10 cellular contexts compared by ENCODE assay signal in genomic region chr14:20472566-20473206, GRCh38. TPM values are rescaled to one million over a fixed set of nuclear protein-coding genes. Genes with fewer than 3 reads are reported as not detected.
A peak's percentile ranks its signal among the peaks of the same experiment; 100 is the strongest.
DNase-seq lines count a peak whose midpoint lies in the region; ATAC-seq and TF ChIP-seq lines count a peak whose summit lies in the region.
"Had no signal": no experiment of that assay in that cellular context is flagged by ENCODE, and none has a peak within 500 bp of the region (broad histone marks: within the 10 kb centered on the region; RNA-seq: fewer than 3 reads in every experiment).

No MANE protein-coding gene starts in this region.

- no peaks in the 10 kb centered on the region for H3K27me3 Mint-ChIP-seq in CD4-positive, alpha-beta T cell
- no peaks in the 10 kb centered on the region for H3K27me3 Mint-ChIP-seq in T-cell

- H3K9me3 ChIP-seq in CD4-positive, alpha-beta T cell (ENCODE audit: control insufficient read depth, low read length) = no peaks in the 10 kb centered on the region

- CTCF ChIA-PET in CD4-positive, alpha-beta T cell (lab: Charles Lee) = no interaction called here
- CTCF ChIA-PET in T-cell (lab: Charles Lee) = interaction anchor here in 1 of 2 donors (1.3 kb wide), 2 partner anchors 11 kb away, joined by 4 read pairs; partner anchors contain the start of gene PIP4P1

- H3K9me3 Mint-ChIP-seq in CD4-positive, alpha-beta T cell = no peaks in the 10 kb centered on the region
- no peaks in the 10 kb centered on the region for H3K9me3 Mint-ChIP-seq in T-cell

- peaks cover 83% of the 10 kb centered on the region for H3K4me1 Mint-ChIP-seq in CD4-positive, alpha-beta T cell (ENCODE audit: low read depth)
- peaks cover 75 to 83% (median 80%) of the 10 kb centered on the region in 3 donors for H3K4me1 Mint-ChIP-seq in T-cell

- peak overlapping the region; percentile 92 for H3K27ac Mint-ChIP-seq in CD4-positive, alpha-beta T cell
- H3K27ac Mint-ChIP-seq in T-cell = peak overlapping the region; percentile 87 to 88

- H3K36me3 Mint-ChIP-seq in CD4-positive, alpha-beta T cell (ENCODE audit: low read depth) = peaks cover 76% of the 10 kb centered on the region
- peaks cover 63% of the 10 kb centered on the region for H3K36me3 Mint-ChIP-seq in T-cell

- POLR2A ChIA-PET in CD4-positive, alpha-beta T cell (lab: Charles Lee) = interaction anchor here (1.2 to 4.8 kb wide), 3 partner anchors 12 to 17 kb away, joined by 4 to 43 read pairs (median 9); partner anchors contain the start of genes APEX1 and PIP4P1
- POLR2A ChIA-PET in T-cell (lab: Charles Lee) = interaction anchor here in 1 of 2 donors (0.9 to 1.0 kb wide), 2 partner anchors 10 to 18 kb away, joined by 4 read pairs; partner anchors contain the start of genes APEX1 and OSGEP

- no peaks in the 10 kb centered on the region for H3K27me3 ChIP-seq in CD4-positive, alpha-beta T cell (ENCODE audit: control insufficient read depth, insufficient read depth, low read length)

- TF ChIP-seq CTCF in CD4-positive, alpha-beta T cell (IDR thresholded peaks at IDR 0.05) = no peak

- no peak overlapping the region for H3K27ac ChIP-seq in CD4-positive, alpha-beta T cell (ENCODE audit: low read depth, low read length)

- ATAC-seq in CD4-positive, alpha-beta T cell (ENCODE audit: poor library complexity) = no peak
- ATAC-seq in T-cell (replicated peaks in 1 of 4) (no peak), left lobe of liver (peak; percentile 50)
- ATAC-seq: PC-3 had no signal

- intact Hi-C loops in CD4-positive, alpha-beta T cell (cut with DNase I, micrococcal nuclease) = no loop called here

- peak overlapping the region; percentile 76 for H3K4me3 Mint-ChIP-seq in CD4-positive, alpha-beta T cell
- H3K4me3 Mint-ChIP-seq in T-cell = peak overlapping the region; percentile 62 to 77 (median 73)

- DNase-seq in CD4-positive, alpha-beta T cell = no peak
- DNase-seq in T-cell = no peak
- DNase-seq in left lobe of liver (ENCODE audit: low spot score) = peak; percentile 60
- DNase-seq in stimulated activated CD8-positive, alpha-beta memory T cell treated with anti-CD3 and anti-CD28 coated beads, Interleukin-4, amount 100 ng/mL, for 48 hours = no peak
- DNase-seq in activated CD4-positive, CD25-positive, alpha-beta regulatory T cell (lab: John Stamatoyannopoulos, UW) = no peak
- DNase-seq in NK-92 (lab: John Stamatoyannopoulos, UW; ENCODE audit: unreplicated experiment) = no peak
- DNase-seq: hippocampal formation, mammary epithelial cell, PC-3, posterior cingulate gyrus had no signal

RNA-seq across cellular contexts. Expression of gene PNP, which starts 3.5 kb away (rescaled TPM):
- total RNA-seq in CD4-positive, alpha-beta T cell = 10 to 100 TPM; 73.6 to 77.2 TPM
- total RNA-seq in T-cell (10 to 100 TPM; 47.7 to 86.2 (median 77.9) TPM), left lobe of liver (45.0 TPM)

RNA-seq across cellular contexts. Expression of gene PIP4P1, which starts 11.5 kb away (rescaled TPM):
- 100 to 1,000 TPM in 1 of 2 experiments, 10 to 100 TPM in 1; 83.9 to 107 TPM for total RNA-seq in CD4-positive, alpha-beta T cell
- total RNA-seq in T-cell (10 to 100 TPM; 54.2 to 72.8 (median 57.5) TPM), left lobe of liver (11.7 TPM)

RNA-seq across cellular contexts. Expression of gene APEX1, which starts 17.7 kb away (rescaled TPM):
- total RNA-seq in CD4-positive, alpha-beta T cell = 100 to 1,000 TPM; 125 to 127 TPM
- total RNA-seq in T-cell (100 to 1,000 TPM in 4 of 5 donors, 10 to 100 TPM in 1; 92.9 to 142 (median 120) TPM), left lobe of liver (50.9 TPM)

RNA-seq across cellular contexts. Expression of gene OSGEP, which starts 18.1 kb away (rescaled TPM):
- 10 to 100 TPM; 49.2 to 52.9 TPM for total RNA-seq in CD4-positive, alpha-beta T cell
- total RNA-seq in T-cell (10 to 100 TPM; 56.4 to 80.2 (median 61.5) TPM), left lobe of liver (11.5 TPM)

RNA-seq across cellular contexts. Expression of gene RNASE10, which starts 32.7 kb away (rescaled TPM):
- total RNA-seq in CD4-positive, alpha-beta T cell = not detected
- 1 to 10 TPM in 2 of 5 donors, under 1 TPM in 3; 0.36 to 1.2 (median 0.66) TPM for total RNA-seq in T-cell
- 0.91 TPM for total RNA-seq in left lobe of liver
- total RNA-seq: PC-3 had no signal
